ENCODE assay signal across 12 cellular contexts in the genomic region with DNA sequence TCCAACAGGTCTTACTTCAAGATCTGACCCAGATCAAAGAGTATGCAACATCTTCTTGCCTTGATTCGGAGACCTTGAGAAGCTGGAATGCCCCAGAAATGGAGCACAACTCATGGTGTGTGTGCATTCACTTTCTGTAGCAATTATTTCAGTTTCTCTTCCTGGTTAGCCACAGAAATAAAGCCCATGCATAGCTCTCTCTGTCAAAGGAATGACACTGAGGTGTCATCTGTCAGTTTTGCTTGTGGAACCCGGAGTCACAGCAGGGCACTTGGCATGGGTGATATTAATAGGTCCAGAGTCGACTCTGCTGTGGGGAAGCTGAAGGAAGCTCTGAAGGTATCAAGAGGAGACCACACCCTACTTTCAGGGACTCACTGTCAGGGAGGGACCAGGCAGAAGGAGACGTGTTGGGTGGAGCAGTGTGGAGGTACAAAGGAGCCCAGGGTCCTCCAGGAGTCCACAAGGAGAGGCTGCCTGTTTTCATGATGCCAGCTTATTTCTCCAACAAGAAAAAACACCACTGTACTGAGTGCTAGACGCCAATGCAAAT. TPM values are rescaled to one million over a fixed set of nuclear protein-coding genes. Genes with fewer than 3 reads are reported as not detected.
DNase-seq lines count a peak whose midpoint lies in the region; ATAC-seq and TF ChIP-seq lines count a peak whose summit lies in the region.
"Had no signal": no experiment of that assay in that cellular context is flagged by ENCODE, and none has a peak within 500 bp of the region (broad histone marks: within the 10 kb centered on the region; RNA-seq: fewer than 3 reads in every experiment).

No MANE protein-coding gene starts in this region.

- no peak for TF ChIP-seq POLR2A in tibial nerve (IDR thresholded peaks at IDR 0.05)
- no peak for TF ChIP-seq POLR2A in stomach (IDR thresholded peaks at IDR 0.05)

- no peaks in the 10 kb centered on the region for H3K36me3 ChIP-seq in tibial nerve
- no peaks in the 10 kb centered on the region for H3K36me3 ChIP-seq in stomach

- WGBS in tibial nerve, 2 donors: 78 to 84% methylated on average over 5 of the region's 5 CpGs
- 61 to 75% (median 73%) methylated on average over 5 of the region's 5 CpGs for WGBS in stomach, 5 donors

- H3K9me3 ChIP-seq in tibial nerve (no peaks in the 10 kb centered on the region), stomach (no peaks in the 10 kb centered on the region)
- H3K9me3 ChIP-seq: SK-N-SH had no signal

- H3K27me3 ChIP-seq in tibial nerve (no peaks in the 10 kb centered on the region), stomach (no peaks in the 10 kb centered on the region)

- H3K4me3 ChIP-seq in GM08714 (ENCODE audit: low read length): peak overlapping the region; percentile 2; the same call in 1 of the 2 replicates
- no peak overlapping the region for H3K4me3 ChIP-seq in tibial nerve
- no peak overlapping the region for H3K4me3 ChIP-seq in stomach
- H3K4me3 ChIP-seq: K562 had no signal

- no peak for TF ChIP-seq CTCF in tibial nerve (IDR thresholded peaks at IDR 0.05)
- TF ChIP-seq CTCF in stomach (IDR thresholded peaks at IDR 0.05): no peak

- TF ChIP-seq EP300 in tibial nerve (IDR thresholded peaks at IDR 0.05): no peak
- no peak for TF ChIP-seq EP300 in stomach (IDR thresholded peaks at IDR 0.05)

- H3K27ac ChIP-seq in tibial nerve (no peak overlapping the region), stomach (no peak overlapping the region)

- peaks cover 0 to 7% (median 0%) of the 10 kb centered on the region in 4 donors for H3K4me1 ChIP-seq in tibial nerve
- no peaks in the 10 kb centered on the region for H3K4me1 ChIP-seq in stomach

- no peak for DNase-seq in tibial nerve (ENCODE audit: low spot score in 2 of 2)
- DNase-seq in posterior cingulate gyrus: no peak
- no peak for DNase-seq in stomach
- no peak for DNase-seq in AG08396 (ENCODE audit: low spot score)
- DNase-seq: activated CD8-positive, alpha-beta memory T cell treated with anti-CD3 and anti-CD28 coated beads, Interleukin-2, amount 50 U/mL, for 4 hours; SK-N-SH had no signal

- intact Hi-C loops in posterior cingulate gyrus (cut with DNase I) (no loop called here), stomach (cut with DNase I; ENCODE audit: low total_unique reads) (no loop called here)

- ATAC-seq in GM19035 (IDR thresholded peaks at IDR 0.05; ENCODE audit: unreplicated experiment): peak; percentile 68
- peak; percentile 81 for ATAC-seq in HG02610 (IDR thresholded peaks at IDR 0.05; ENCODE audit: unreplicated experiment)
- ATAC-seq in HG03439 (IDR thresholded peaks at IDR 0.05; ENCODE audit: unreplicated experiment): peak; percentile 71
- ATAC-seq: K562 had no signal

RNA-seq across cellular contexts. Expression of gene CLNK, which starts 10.7 kb away (rescaled TPM):
- not detected for total RNA-seq in tibial nerve
- total RNA-seq in stomach: 1 to 10 TPM in 2 of 5 donors, not detected in 3; 1.3 to 2.7 TPM
- polyA plus RNA-seq in stomach: under 1 TPM in 2 of 3 donors, not detected in 1; 0.08 to 0.15 TPM
- total RNA-seq: K562, renal cortical epithelial cell had no signal
- polyA plus RNA-seq: K562, SK-N-SH had no signal
